In the genomic region with DNA sequence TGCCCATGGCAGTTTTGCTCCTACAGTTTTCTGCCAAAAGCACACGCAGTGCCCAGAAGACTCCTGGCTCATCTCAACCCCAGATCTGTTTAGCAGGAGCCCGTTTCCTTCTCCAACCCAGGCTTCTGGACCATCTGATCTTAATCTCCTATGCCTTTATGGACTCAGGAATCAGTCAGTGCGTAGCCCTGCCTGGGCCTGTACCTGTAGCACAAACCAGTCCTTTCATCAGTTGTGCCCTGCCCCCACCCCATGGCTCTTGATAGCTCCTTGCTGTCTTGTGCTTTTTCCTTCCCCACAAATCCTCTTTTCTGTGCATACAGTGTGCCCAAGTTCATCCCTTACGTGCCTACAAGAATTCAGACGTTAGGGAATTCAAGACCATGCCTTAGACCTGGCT, we compare ENCODE assay signal across 9 cellular contexts. TPM values are rescaled to one million over a fixed set of nuclear protein-coding genes. Genes with fewer than 3 reads are reported as not detected.
DNase-seq lines count a peak whose midpoint lies in the region; ATAC-seq and TF ChIP-seq lines count a peak whose summit lies in the region.
"Had no signal": no experiment of that assay in that cellular context is flagged by ENCODE, and none has a peak within 500 bp of the region (broad histone marks: within the 10 kb centered on the region; RNA-seq: fewer than 3 reads in every experiment).

No MANE protein-coding gene starts in this region.

- H3K9me3 Mint-ChIP-seq in activated naive CD4-positive, alpha-beta T cell treated with anti-CD3 and anti-CD28 coated beads, Interleukin-2, amount 50 U/mL, for 24 hours, result no peaks in the 10 kb centered on the region
- H3K9me3 Mint-ChIP-seq in type B pancreatic cell, result peaks cover 9% of the 10 kb centered on the region

- H3K36me3 ChIP-seq in ascending aorta, result peaks cover 0 to 24% of the 10 kb centered on the region in 2 donors

- H3K9me3 ChIP-seq in ascending aorta, result peaks cover 0 to 5% of the 10 kb centered on the region in 2 donors

- H3K4me1 ChIP-seq in ascending aorta, result peaks cover 6% of the 10 kb centered on the region in 2 donors

- DNase-seq in activated naive CD4-positive, alpha-beta T cell treated with Interleukin-2 at 50 U/mL for 16 hours, result no peak
- DNase-seq in ascending aorta (ENCODE audit: low spot score in 2 of 2), result no peak
- DNase-seq in lower leg skin (ENCODE audit: low spot score in 2 of 2), result no peak
- no peak for DNase-seq in type B pancreatic cell (ENCODE audit: extremely low spot score, unreplicated experiment)
- DNase-seq in NCI-H2196 treated with DMSO at 0.1 percent for 48 hours (lab: John Stamatoyannopoulos, UW; ENCODE audit: unreplicated experiment), result no peak
- DNase-seq in NCI-H146 (lab: John Stamatoyannopoulos, UW), result no peak
- DNase-seq: NCI-H2171 treated with DMSO at 0.1 percent for 48 hours had no signal

- TF ChIP-seq CTCF in ascending aorta (IDR thresholded peaks at IDR 0.05) (no peak), lower leg skin (IDR thresholded peaks at IDR 0.05) (no peak), type B pancreatic cell (conservative IDR thresholded peaks at IDR 0.05) (no peak)

- H3K27me3 Mint-ChIP-seq in activated naive CD4-positive, alpha-beta T cell treated with anti-CD3 and anti-CD28 coated beads, Interleukin-2, amount 50 U/mL, for 24 hours, result no peaks in the 10 kb centered on the region
- no peaks in the 10 kb centered on the region for H3K27me3 Mint-ChIP-seq in type B pancreatic cell

- peak overlapping the region in 1 of 2 donors; percentile 90 for H3K27ac ChIP-seq in ascending aorta

- H3K4me3 ChIP-seq in ascending aorta, result peak overlapping the region; percentile 73 to 82
- peak overlapping the region; percentile 68 for H3K4me3 ChIP-seq in lower leg skin (ENCODE audit: low read depth, poor library complexity, severe bottlenecking)

- 43 to 47% methylated on average over 5 of the region's 5 CpGs for WGBS in lower leg skin, 2 donors

- intact Hi-C loops in ascending aorta (cut with DNase I) (loop anchor here (2.0 kb wide), 1 partner anchor 211 kb away; a partner anchor contains a TSS), lower leg skin (cut with DNase I; ENCODE audit: low total_unique reads) (no loop called here)

- peaks cover 33% of the 10 kb centered on the region for H3K4me1 Mint-ChIP-seq in activated naive CD4-positive, alpha-beta T cell treated with anti-CD3 and anti-CD28 coated beads, Interleukin-2, amount 50 U/mL, for 24 hours
- H3K4me1 Mint-ChIP-seq in type B pancreatic cell (ENCODE audit: unreplicated experiment), result peaks cover 7% of the 10 kb centered on the region

- no peaks in the 10 kb centered on the region for H3K27me3 ChIP-seq in ascending aorta

- no peak for ATAC-seq in GM21360 (IDR thresholded peaks at IDR 0.05; ENCODE audit: unreplicated experiment)

- H3K27ac Mint-ChIP-seq in activated naive CD4-positive, alpha-beta T cell treated with anti-CD3 and anti-CD28 coated beads, Interleukin-2, amount 50 U/mL, for 24 hours, result peak overlapping the region; percentile 99
- H3K27ac Mint-ChIP-seq in type B pancreatic cell, result peak overlapping the region; percentile 100

- no peak for TF ChIP-seq POLR2A in lower leg skin (IDR thresholded peaks at IDR 0.05)

- H3K4me3 Mint-ChIP-seq in activated naive CD4-positive, alpha-beta T cell treated with anti-CD3 and anti-CD28 coated beads, Interleukin-2, amount 50 U/mL, for 24 hours, result peak overlapping the region; percentile 99
- peak overlapping the region; percentile 100 for H3K4me3 Mint-ChIP-seq in type B pancreatic cell

- H3K36me3 Mint-ChIP-seq in activated naive CD4-positive, alpha-beta T cell treated with anti-CD3 and anti-CD28 coated beads, Interleukin-2, amount 50 U/mL, for 24 hours, result peaks cover 30% of the 10 kb centered on the region
- peaks cover 16% of the 10 kb centered on the region for H3K36me3 Mint-ChIP-seq in type B pancreatic cell

RNA-seq across cellular contexts. Expression of a gene that starts 1.5 kb away (rescaled TPM):
- total RNA-seq in ascending aorta, result 0.32 TPM
- 1 to 10 TPM; 5.7 to 9.2 (median 7.5) TPM for total RNA-seq in lower leg skin
- 7.4 and 10.5 TPM in 2 replicates for total RNA-seq in type B pancreatic cell (ENCODE audit: low replicate concordance)
